ENCODE assay signal across 18 cellular contexts in the genomic region with DNA sequence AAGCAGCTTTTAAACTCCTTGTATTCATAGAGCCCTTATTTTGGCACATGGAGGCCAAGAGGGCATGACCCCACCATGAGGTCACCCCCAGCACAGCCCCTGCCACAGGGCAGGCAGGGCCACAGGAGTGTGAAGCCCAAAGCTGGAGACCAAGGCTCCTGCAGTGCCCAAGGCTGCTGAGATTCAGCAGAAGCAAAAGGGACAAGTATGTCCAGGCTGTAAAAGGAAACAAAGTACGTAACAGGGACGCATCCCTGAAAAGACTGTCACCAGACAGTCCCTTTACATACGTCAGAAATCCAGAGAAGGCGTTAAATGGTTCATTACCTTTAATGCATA.
"Had no signal": no experiment of that assay in that cellular context is flagged by ENCODE, and none has a peak within 500 bp of the region (broad histone marks: within the 10 kb centered on the region; RNA-seq: fewer than 3 reads in every experiment).

No MANE protein-coding gene starts in this region.

- DNase-seq: activated CD4-positive, alpha-beta T cell treated with anti-CD3 and anti-CD28 coated beads for 1 hour; activated CD4-positive, alpha-beta T cell treated with anti-CD3 and anti-CD28 coated beads, Interleukin-2, amount 50 U/mL, for 48 hours; activated naive CD4-positive, alpha-beta T cell treated with anti-CD3 and anti-CD28 coated beads for 36 hours; activated naive CD8-positive, alpha-beta T cell treated with anti-CD3 and anti-CD28 coated beads, Interleukin-2, amount 50 U/mL, for 24 hours; activated T-cell treated with anti-CD3 and anti-CD28 coated beads for 4 hours; brain microvascular endothelial cell; effector CD4-positive, alpha-beta T cell; naive thymus-derived CD4-positive, alpha-beta T cell; stimulated activated CD4-positive, alpha-beta T cell treated with anti-CD3 and anti-CD28 coated beads, Interleukin-4, amount 100 ng/mL, for 4 hours; stimulated activated naive B cell treated with anti-CD40 and anti-IgM and Interleukin-4, amounts not matched to agents 10 μg/mL and 1 μg/mL and 100 μg/mL, for 72 hours; WERI-Rb-1 had no signal

- H3K27me3 Mint-ChIP-seq: activated naive CD8-positive, alpha-beta T cell treated with anti-CD3 and anti-CD28 coated beads, Interleukin-2, amount 50 U/mL, for 24 hours; activated T-helper 17 cell treated with anti-CD3 and anti-CD28 coated beads, Interleukin-2, amount 50 U/mL, for 72 hours; memory B cell; naive thymus-derived CD4-positive, alpha-beta T cell; stimulated activated naive B cell treated with anti-CD40 and anti-IgM and Interleukin-4, amounts not matched to agents 10 μg/mL and 1 μg/mL and 100 μg/mL, for 72 hours had no signal

- H3K4me3 Mint-ChIP-seq: activated naive CD4-positive, alpha-beta T cell treated with anti-CD3 and anti-CD28 coated beads for 36 hours; activated naive CD8-positive, alpha-beta T cell treated with anti-CD3 and anti-CD28 coated beads, Interleukin-2, amount 50 U/mL, for 24 hours; activated T-helper 17 cell treated with anti-CD3 and anti-CD28 coated beads, Interleukin-2, amount 50 U/mL, for 72 hours; memory B cell; stimulated activated naive B cell treated with anti-CD40 and anti-IgM and Interleukin-4, amounts not matched to agents 10 μg/mL and 1 μg/mL and 100 μg/mL, for 72 hours had no signal

- H3K4me1 ChIP-seq: psoas muscle had no signal

- ATAC-seq: activated naive CD8-positive, alpha-beta T cell treated with anti-CD3 and anti-CD28 coated beads, Interleukin-2, amount 50 U/mL, for 24 hours; activated T-helper 17 cell treated with anti-CD3 and anti-CD28 coated beads, Interleukin-2, amount 50 U/mL, for 72 hours; gastroesophageal sphincter; naive thymus-derived CD4-positive, alpha-beta T cell; psoas muscle; right cardiac atrium; stimulated activated naive B cell treated with anti-CD40 and anti-IgM and Interleukin-4, amounts not matched to agents 10 μg/mL and 1 μg/mL and 100 μg/mL, for 72 hours had no signal

- H3K27ac ChIP-seq: brain microvascular endothelial cell, gastroesophageal sphincter, psoas muscle, thoracic aorta, WERI-Rb-1 had no signal

- H3K4me3 ChIP-seq: gastroesophageal sphincter, psoas muscle, smooth muscle cell, thoracic aorta had no signal

- H3K9me3 ChIP-seq: gastroesophageal sphincter, psoas muscle, thoracic aorta had no signal

- H3K27ac Mint-ChIP-seq: activated naive CD4-positive, alpha-beta T cell treated with anti-CD3 and anti-CD28 coated beads for 36 hours; activated naive CD8-positive, alpha-beta T cell treated with anti-CD3 and anti-CD28 coated beads, Interleukin-2, amount 50 U/mL, for 24 hours; activated T-helper 17 cell treated with anti-CD3 and anti-CD28 coated beads, Interleukin-2, amount 50 U/mL, for 72 hours; memory B cell; stimulated activated naive B cell treated with anti-CD40 and anti-IgM and Interleukin-4, amounts not matched to agents 10 μg/mL and 1 μg/mL and 100 μg/mL, for 72 hours had no signal
